Comparison of ENCODE assay signal across 1 cellular context in the genomic region with DNA sequence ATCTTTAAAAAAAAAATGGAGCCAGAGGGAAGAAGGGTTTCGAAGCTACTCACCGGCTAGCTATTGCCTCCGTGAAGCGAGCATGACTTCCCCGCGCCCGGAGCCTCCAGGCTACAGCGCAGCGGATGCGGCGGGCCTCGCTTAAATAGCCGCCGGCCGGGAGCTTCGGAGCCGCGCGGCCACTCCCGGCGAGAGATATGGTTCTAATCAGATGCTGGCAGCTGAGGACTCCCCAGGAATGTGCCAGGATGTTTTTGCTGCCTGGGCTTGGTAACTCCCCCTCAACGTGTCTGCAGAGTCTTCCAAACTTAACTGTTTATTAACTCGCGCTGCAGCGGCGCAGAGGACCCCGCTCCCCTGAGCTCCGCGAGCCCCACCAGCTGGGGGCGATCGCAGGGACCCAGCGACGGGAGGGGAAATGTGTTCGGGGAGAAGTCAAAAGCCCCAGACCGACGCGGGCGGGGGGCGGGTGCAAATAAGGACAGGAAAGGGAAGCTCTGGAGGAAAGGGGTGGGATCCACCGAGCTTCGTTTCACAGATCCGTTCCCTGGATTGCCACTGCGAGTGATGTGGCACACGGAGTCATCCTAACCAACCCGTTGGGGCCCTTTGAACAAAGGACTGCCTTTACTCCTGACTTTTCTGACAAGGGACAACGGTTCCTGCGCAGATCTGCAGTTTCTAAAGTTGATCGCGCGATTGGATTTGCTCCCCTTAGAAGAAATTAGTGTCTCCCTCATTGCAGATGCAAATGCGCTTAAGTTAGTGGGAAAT.
TF ChIP-seq lines count a peak whose summit lies in the region.

DAB2 (minus strand) TSS at position 230 of the 774 bp plus-strand sequence. CDS start 30,660 bp downstream, outside the sequence.

TF ChIP-seq in HEK293, 187 proteins besides CTCF, POLR2A, EP300 and RAD21 (continued from another document):
- TF ChIP-seq ATF2 (tag by site-specific recombination; IDR thresholded peaks at IDR 0.05; ENCODE audit: low read depth) (no peak), OSR2 (tag by site-specific recombination; IDR thresholded peaks at IDR 0.05) (no peak), ZNF280C (tag by site-specific recombination; IDR thresholded peaks at IDR 0.05) (no peak), ZNF366 (tag by site-specific recombination; conservative IDR thresholded peaks at IDR 0.05) (peak; percentile 51; the same call in 1 of the 2 replicates), ZNF24 (tag by site-specific recombination; IDR thresholded peaks at IDR 0.05) (peak; percentile 60; the same call in 1 of the 2 replicates), ZFHX2 (tag by site-specific recombination; conservative IDR thresholded peaks at IDR 0.05) (no peak), ZNF266 (tag by site-specific recombination; IDR thresholded peaks at IDR 0.05; ENCODE audit: low read depth) (no peak), ZBTB17 (tag by site-specific recombination; IDR thresholded peaks at IDR 0.05) (peak; percentile 89), ZNF791 (tag by site-specific recombination; IDR thresholded peaks at IDR 0.05) (no peak), ZNF169 (tag by site-specific recombination; IDR thresholded peaks at IDR 0.05) (no peak), ZNF223 (tag by site-specific recombination; IDR thresholded peaks at IDR 0.05) (no peak)
